Comparison of ENCODE assay signal across 29 cellular contexts in genomic region chr3:73571238-73571741, GRCh38.
DNase-seq lines count a peak whose midpoint lies in the region; FAIRE-seq and TF ChIP-seq lines count a peak whose summit lies in the region.
"Had no signal": no experiment of that assay in that cellular context is flagged by ENCODE, and none has a peak within 500 bp of the region (broad histone marks: within the 10 kb centered on the region; RNA-seq: fewer than 3 reads in every experiment).

No MANE protein-coding gene starts in this region.

- H3K27me3 ChIP-seq in rectal smooth muscle tissue (ENCODE audit: control insufficient read depth, insufficient read depth, low read length) = no peaks in the 10 kb centered on the region
- H3K27me3 ChIP-seq in effector memory CD4-positive, alpha-beta T cell (replicated peaks; ENCODE audit: control insufficient read depth, insufficient read depth, low read length, poor library complexity, severe bottlenecking) = no peaks in the 10 kb centered on the region
- H3K27me3 ChIP-seq: breast epithelium, pancreas, SJCRH30, suprapubic skin, vagina had no signal

- H3K9me3 ChIP-seq in effector memory CD4-positive, alpha-beta T cell (ENCODE audit: control insufficient read depth, low read length) = no peaks in the 10 kb centered on the region
- H3K9me3 ChIP-seq: breast epithelium, pancreas, SJCRH30, suprapubic skin, vagina had no signal

- CTCF ChIA-PET in HEK293T (lab: Yijun Ruan, JAX) = interaction anchor here (0.6 kb wide), 1 partner anchor 219 kb away, joined by 3 read pairs; no protein-coding TSS in a partner anchor

- H3K4me3 ChIP-seq in rectal smooth muscle tissue (ENCODE audit: low read length) = no peak overlapping the region
- H3K4me3 ChIP-seq in effector memory CD4-positive, alpha-beta T cell (ENCODE audit: insufficient read depth, low read depth, low read length, poor library complexity, severe bottlenecking) = no peak overlapping the region
- H3K4me3 ChIP-seq: breast epithelium, GM12878, pancreas, SJCRH30, suprapubic skin, vagina had no signal

- peak overlapping the region; percentile 27 for H3K27ac ChIP-seq in rectal smooth muscle tissue (ENCODE audit: low read depth, low read length)
- no peak overlapping the region for H3K27ac ChIP-seq in effector memory CD4-positive, alpha-beta T cell (ENCODE audit: insufficient read depth, low read length, poor library complexity, severe bottlenecking)
- H3K27ac ChIP-seq: breast epithelium, C4-2B, foreskin keratinocyte, pancreas, SJCRH30, suprapubic skin, vagina had no signal

- POLR2A ChIA-PET in HEK293T (lab: Yijun Ruan, JAX) = no interaction called here

- H3K36me3 ChIP-seq in rectal smooth muscle tissue (ENCODE audit: control insufficient read depth, insufficient read depth, low read length) = no peaks in the 10 kb centered on the region
- H3K36me3 ChIP-seq in effector memory CD4-positive, alpha-beta T cell (ENCODE audit: control insufficient read depth, insufficient read depth, low read length) = no peaks in the 10 kb centered on the region
- H3K36me3 ChIP-seq: breast epithelium, pancreas, SJCRH30, suprapubic skin, vagina had no signal

- no peak for DNase-seq in HEK293T (ENCODE audit: extremely low spot score)
- peak; percentile 47 for DNase-seq in NCI-H2227 (lab: John Stamatoyannopoulos, UW; ENCODE audit: unreplicated experiment)
- peak; percentile 47 for DNase-seq in left kidney (ENCODE audit: low read depth, low spot score)
- no peak for DNase-seq in HTR-8/SVneo (ENCODE audit: insufficient read length, low spot score)
- DNase-seq in activated effector memory CD4-positive, alpha-beta T cell treated with Interleukin-2 at 50 U/mL for 16 hours = no peak
- no peak for DNase-seq in SHP77 treated with DMSO at 0.1 percent for 48 hours (lab: John Stamatoyannopoulos, UW)
- no peak for DNase-seq in effector memory CD4-positive, alpha-beta T cell
- DNase-seq: activated CD4-positive, alpha-beta memory T cell treated with anti-CD3 and anti-CD28 coated beads for 36 hours; activated CD8-positive, alpha-beta memory T cell treated with anti-CD3 and anti-CD28 coated beads, Interleukin-2, amount 50 U/mL, for 4 hours; amygdala; foreskin keratinocyte; Kasumi-1; left colon; midbrain; MV-4-11; naive thymus-derived CD4-positive, alpha-beta T cell; NCI-H1694; NCI-H2171 treated with DMSO at 0.1 percent for 48 hours; NCI-H524 treated with DMSO at 0.1 percent for 48 hours; pancreas; SJCRH30; stimulated activated naive B cell treated with anti-CD40 and anti-IgM and Interleukin-4, amounts not matched to agents 10 μg/mL and 1 μg/mL and 100 μg/mL, for 72 hours had no signal

- H3K9ac ChIP-seq in rectal smooth muscle tissue (ENCODE audit: low read length) = no peak overlapping the region

- no peak for FAIRE-seq in HTR-8/SVneo (lab: Jason Lieb, UNC)
- FAIRE-seq: colon, GM12878, pancreas had no signal

- H3K4me1 ChIP-seq in rectal smooth muscle tissue (ENCODE audit: control insufficient read depth, insufficient read depth, low read length) = peaks cover 27% of the 10 kb centered on the region
- no peaks in the 10 kb centered on the region for H3K4me1 ChIP-seq in effector memory CD4-positive, alpha-beta T cell (ENCODE audit: control insufficient read depth, insufficient read depth, low read length, poor library complexity, severe bottlenecking)
- H3K4me1 ChIP-seq: breast epithelium, SJCRH30, suprapubic skin had no signal

TF ChIP-seq in HEK293T, 16 proteins besides CTCF, POLR2A, EP300 and RAD21:
- TF ChIP-seq, protein P1, sequence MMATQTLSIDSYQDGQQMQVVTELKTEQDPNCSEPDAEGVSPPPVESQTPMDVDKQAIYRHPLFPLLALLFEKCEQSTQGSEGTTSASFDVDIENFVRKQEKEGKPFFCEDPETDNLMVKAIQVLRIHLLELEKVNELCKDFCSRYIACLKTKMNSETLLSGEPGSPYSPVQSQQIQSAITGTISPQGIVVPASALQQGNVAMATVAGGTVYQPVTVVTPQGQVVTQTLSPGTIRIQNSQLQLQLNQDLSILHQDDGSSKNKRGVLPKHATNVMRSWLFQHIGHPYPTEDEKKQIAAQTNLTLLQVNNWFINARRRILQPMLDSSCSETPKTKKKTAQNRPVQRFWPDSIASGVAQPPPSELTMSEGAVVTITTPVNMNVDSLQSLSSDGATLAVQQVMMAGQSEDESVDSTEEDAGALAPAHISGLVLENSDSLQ (IDR thresholded peaks at IDR 0.05) = peak; percentile 93
- TF ChIP-seq FOXM1 (IDR thresholded peaks at IDR 0.05; ENCODE audit: borderline replicate concordance) = no peak

Comparison
In these comparisons a context has a peak if more than half of its experiments do, and no peak if none do; other contexts are left out.
1. DNase-seq: peak in NCI-H2227 (single experiment) and left kidney (single experiment); none in HEK293T (single experiment), HTR-8/SVneo (single experiment), activated effector memory CD4-positive, alpha-beta T cell treated with Interleukin-2 at 50 U/mL for 16 hours (single experiment), SHP77 treated with DMSO at 0.1 percent for 48 hours (single experiment) and effector memory CD4-positive, alpha-beta T cell (0 of 3).